Comparison of ENCODE assay signal across 8 cellular contexts in genomic region chr6:33418690-33419291, GRCh38. TPM values are rescaled to one million over a fixed set of nuclear protein-coding genes. Genes with fewer than 3 reads are reported as not detected.
DNase-seq lines count a peak whose midpoint lies in the region; ATAC-seq, FAIRE-seq and TF ChIP-seq lines count a peak whose summit lies in the region.

No MANE protein-coding gene starts in this region.

- peaks cover 19% of the 10 kb centered on the region for H3K36me3 ChIP-seq in ectodermal cell (ENCODE audit: control insufficient read depth, insufficient read depth, low read length)
- H3K36me3 ChIP-seq in neural cell (ENCODE audit: insufficient read depth, low read length), result peaks cover 4% of the 10 kb centered on the region

- DNase-seq in D721Med (ENCODE audit: insufficient read length, low spot score), result no peak
- no peak for DNase-seq in HPDE6-E6E7 (ENCODE audit: extremely low spot score)
- no peak for DNase-seq in HuH-7.5 (ENCODE audit: low spot score)

- H3K27me3 Mint-ChIP-seq in T-helper 1 cell treated with Interleukin-12 subunit alpha and Interleukin-12 subunit beta and Interleukin-4 antibody, amounts not matched to agents 30 μg/mL and 1 μg/mL, for 36 hours (ENCODE audit: low read depth), result no peaks in the 10 kb centered on the region

- H3K9me3 ChIP-seq in ectodermal cell (ENCODE audit: control insufficient read depth, low read length) (no peaks in the 10 kb centered on the region), neural cell (ENCODE audit: low read length) (no peaks in the 10 kb centered on the region)

- no peak for ATAC-seq in GM18867 (IDR thresholded peaks at IDR 0.05; ENCODE audit: unreplicated experiment)

- no peaks in the 10 kb centered on the region for H3K9me2 ChIP-seq in neural cell (ENCODE audit: insufficient read depth, low read length)

- H3K27me3 ChIP-seq in ectodermal cell (ENCODE audit: control insufficient read depth, insufficient read depth, low read length, poor library complexity, severe bottlenecking), result no peaks in the 10 kb centered on the region
- no peaks in the 10 kb centered on the region for H3K27me3 ChIP-seq in neural cell (ENCODE audit: insufficient read depth, low read depth, low read length)

- WGBS in ectodermal cell, 2 experiments, result 30 to 32% methylated on average over 8 of the region's 8 CpGs

- peak overlapping the region; percentile 94 for H3K4me3 Mint-ChIP-seq in T-helper 1 cell treated with Interleukin-12 subunit alpha and Interleukin-12 subunit beta and Interleukin-4 antibody, amounts not matched to agents 30 μg/mL and 1 μg/mL, for 36 hours

- FAIRE-seq in G401.6 (lab: Jason Lieb, UNC) (peak; percentile 93), D721Med (lab: Jason Lieb, UNC) (no peak)

- peaks cover 55% of the 10 kb centered on the region for H3K4me1 ChIP-seq in ectodermal cell (ENCODE audit: control insufficient read depth, insufficient read depth, low read length)

- no peak for TF ChIP-seq RAD21 in neural cell (conservative IDR thresholded peaks at IDR 0.05)

- peak overlapping the region; percentile 99 for H3K4me2 ChIP-seq in neural cell (ENCODE audit: low read length)

- H3K9ac ChIP-seq in neural cell (ENCODE audit: low read length), result peak overlapping the region; percentile 93

- H3K4me1 Mint-ChIP-seq in T-helper 1 cell treated with Interleukin-12 subunit alpha and Interleukin-12 subunit beta and Interleukin-4 antibody, amounts not matched to agents 30 μg/mL and 1 μg/mL, for 36 hours (ENCODE audit: low read depth), result peaks cover 64% of the 10 kb centered on the region

- peaks cover 10% of the 10 kb centered on the region for H3F3A ChIP-seq in neural cell (ENCODE audit: insufficient read depth, low read length, poor library complexity, severe bottlenecking)

- peaks cover 27% of the 10 kb centered on the region for H3K36me3 Mint-ChIP-seq in T-helper 1 cell treated with Interleukin-12 subunit alpha and Interleukin-12 subunit beta and Interleukin-4 antibody, amounts not matched to agents 30 μg/mL and 1 μg/mL, for 36 hours (ENCODE audit: low read depth)

- H3K27ac ChIP-seq in ectodermal cell (ENCODE audit: insufficient read depth, low read depth, low read length, poor library complexity, severe bottlenecking), result peak overlapping the region; percentile 89
- peak overlapping the region; percentile 99 for H3K27ac ChIP-seq in neural cell (ENCODE audit: low read length)

- peaks cover 59% of the 10 kb centered on the region for H3K79me2 ChIP-seq in neural cell (replicated peaks; ENCODE audit: insufficient read depth, low read length)

- no peak for TF ChIP-seq EP300 in neural cell (conservative IDR thresholded peaks at IDR 0.05; ENCODE audit: poor library complexity, severe bottlenecking)

- H3K4me3 ChIP-seq in ectodermal cell (ENCODE audit: insufficient read depth, low read depth, low read length), result peak overlapping the region; percentile 70
- H3K4me3 ChIP-seq in neural cell (ENCODE audit: low read length), result peak overlapping the region; percentile 87

- TF ChIP-seq CTCF in neural cell (IDR thresholded peaks at IDR 0.05; ENCODE audit: poor library complexity, severe bottlenecking), result no peak
- no peak for TF ChIP-seq CTCF in D721Med (IDR thresholded peaks at IDR 0.05; ENCODE audit: insufficient read depth, missing control alignments)

- H2AFZ ChIP-seq in neural cell (ENCODE audit: low read depth, low read length), result peak overlapping the region; percentile 72

- peak overlapping the region; percentile 99 for H3K27ac Mint-ChIP-seq in T-helper 1 cell treated with Interleukin-12 subunit alpha and Interleukin-12 subunit beta and Interleukin-4 antibody, amounts not matched to agents 30 μg/mL and 1 μg/mL, for 36 hours

- H4K20me1 ChIP-seq in neural cell (ENCODE audit: insufficient read depth), result no peaks in the 10 kb centered on the region

- H3K9me3 Mint-ChIP-seq in T-helper 1 cell treated with Interleukin-12 subunit alpha and Interleukin-12 subunit beta and Interleukin-4 antibody, amounts not matched to agents 30 μg/mL and 1 μg/mL, for 36 hours, result no peaks in the 10 kb centered on the region

TF ChIP-seq in neural cell, 6 proteins besides CTCF, POLR2A, EP300 and RAD21:
- TF ChIP-seq TAF1 (IDR thresholded peaks at IDR 0.05; ENCODE audit: low read depth) (no peak), POLR2AphosphoS5 (IDR thresholded peaks at IDR 0.05) (no peak), EZH2 (IDR thresholded peaks at IDR 0.05; ENCODE audit: borderline replicate concordance, insufficient read depth, low read length, poor library complexity, severe bottlenecking) (no peak), SMC3 (conservative IDR thresholded peaks at IDR 0.05; ENCODE audit: poor library complexity) (no peak), MXI1 (conservative IDR thresholded peaks at IDR 0.05; ENCODE audit: poor library complexity, severe bottlenecking) (no peak)
- TF ChIP-seq, protein P1, sequence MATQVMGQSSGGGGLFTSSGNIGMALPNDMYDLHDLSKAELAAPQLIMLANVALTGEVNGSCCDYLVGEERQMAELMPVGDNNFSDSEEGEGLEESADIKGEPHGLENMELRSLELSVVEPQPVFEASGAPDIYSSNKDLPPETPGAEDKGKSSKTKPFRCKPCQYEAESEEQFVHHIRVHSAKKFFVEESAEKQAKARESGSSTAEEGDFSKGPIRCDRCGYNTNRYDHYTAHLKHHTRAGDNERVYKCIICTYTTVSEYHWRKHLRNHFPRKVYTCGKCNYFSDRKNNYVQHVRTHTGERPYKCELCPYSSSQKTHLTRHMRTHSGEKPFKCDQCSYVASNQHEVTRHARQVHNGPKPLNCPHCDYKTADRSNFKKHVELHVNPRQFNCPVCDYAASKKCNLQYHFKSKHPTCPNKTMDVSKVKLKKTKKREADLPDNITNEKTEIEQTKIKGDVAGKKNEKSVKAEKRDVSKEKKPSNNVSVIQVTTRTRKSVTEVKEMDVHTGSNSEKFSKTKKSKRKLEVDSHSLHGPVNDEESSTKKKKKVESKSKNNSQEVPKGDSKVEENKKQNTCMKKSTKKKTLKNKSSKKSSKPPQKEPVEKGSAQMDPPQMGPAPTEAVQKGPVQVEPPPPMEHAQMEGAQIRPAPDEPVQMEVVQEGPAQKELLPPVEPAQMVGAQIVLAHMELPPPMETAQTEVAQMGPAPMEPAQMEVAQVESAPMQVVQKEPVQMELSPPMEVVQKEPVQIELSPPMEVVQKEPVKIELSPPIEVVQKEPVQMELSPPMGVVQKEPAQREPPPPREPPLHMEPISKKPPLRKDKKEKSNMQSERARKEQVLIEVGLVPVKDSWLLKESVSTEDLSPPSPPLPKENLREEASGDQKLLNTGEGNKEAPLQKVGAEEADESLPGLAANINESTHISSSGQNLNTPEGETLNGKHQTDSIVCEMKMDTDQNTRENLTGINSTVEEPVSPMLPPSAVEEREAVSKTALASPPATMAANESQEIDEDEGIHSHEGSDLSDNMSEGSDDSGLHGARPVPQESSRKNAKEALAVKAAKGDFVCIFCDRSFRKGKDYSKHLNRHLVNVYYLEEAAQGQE (IDR thresholded peaks at IDR 0.05; ENCODE audit: borderline replicate concordance), result no peak

RNA-seq across cellular contexts. Expression of gene CUTA, which starts 0.9 kb away (rescaled TPM):
- polyA plus RNA-seq in ectodermal cell (2013, experiment 1 of 4), result 270 TPM
- polyA plus RNA-seq in ectodermal cell (2013, experiment 2 of 4), result 294 TPM
- polyA plus RNA-seq in ectodermal cell (2013, experiment 3 of 4), result 245 TPM
- polyA plus RNA-seq in ectodermal cell (2013, experiment 4 of 4), result 278 TPM
- 341 and 343 TPM in 2 replicates for polyA plus RNA-seq in neural cell
- polyA minus RNA-seq in neural cell, result 124 and 125 TPM in 2 replicates

RNA-seq across cellular contexts. Expression of gene SYNGAP1, which starts 1.1 kb away (rescaled TPM):
- 146 TPM for polyA plus RNA-seq in ectodermal cell (2013, experiment 1 of 4)
- 158 TPM for polyA plus RNA-seq in ectodermal cell (2013, experiment 2 of 4)
- polyA plus RNA-seq in ectodermal cell (2013, experiment 3 of 4), result 90.5 TPM
- polyA plus RNA-seq in ectodermal cell (2013, experiment 4 of 4), result 110 TPM
- 4.3 and 5.9 TPM in 2 replicates for polyA plus RNA-seq in neural cell
- 24.0 and 24.1 TPM in 2 replicates for polyA minus RNA-seq in neural cell

RNA-seq across cellular contexts. Expression of gene PHF1, which starts 8.0 kb away (rescaled TPM):
- 78.6 TPM for polyA plus RNA-seq in ectodermal cell (2013, experiment 1 of 4)
- polyA plus RNA-seq in ectodermal cell (2013, experiment 2 of 4), result 67.1 TPM
- polyA plus RNA-seq in ectodermal cell (2013, experiment 3 of 4), result 62.7 TPM
- 74.0 TPM for polyA plus RNA-seq in ectodermal cell (2013, experiment 4 of 4)
- polyA plus RNA-seq in neural cell, result 102 and 112 TPM in 2 replicates
- polyA minus RNA-seq in neural cell, result 33.4 and 34.6 TPM in 2 replicates

RNA-seq across cellular contexts. Expression of gene KIFC1, which starts 27.2 kb away (rescaled TPM):
- polyA plus RNA-seq in ectodermal cell (2013, experiment 1 of 4), result 106 TPM
- polyA plus RNA-seq in ectodermal cell (2013, experiment 2 of 4), result 82.4 TPM
- 94.9 TPM for polyA plus RNA-seq in ectodermal cell (2013, experiment 3 of 4)
- 85.8 TPM for polyA plus RNA-seq in ectodermal cell (2013, experiment 4 of 4)
- 0.52 and 2.1 TPM in 2 replicates for polyA plus RNA-seq in neural cell
- 1.2 and 1.4 TPM in 2 replicates for polyA minus RNA-seq in neural cell

RNA-seq across cellular contexts. Expression of gene ZBTB9, which starts 35.6 kb away (rescaled TPM):
- polyA plus RNA-seq in ectodermal cell (2013, experiment 1 of 4), result 30.1 TPM
- polyA plus RNA-seq in ectodermal cell (2013, experiment 2 of 4), result 33.1 TPM
- 18.3 TPM for polyA plus RNA-seq in ectodermal cell (2013, experiment 3 of 4)
- 20.0 TPM for polyA plus RNA-seq in ectodermal cell (2013, experiment 4 of 4)
- 6.8 and 7.7 TPM in 2 replicates for polyA plus RNA-seq in neural cell
- 15.2 and 18.3 TPM in 2 replicates for polyA minus RNA-seq in neural cell
